ENCODE assay signal across 28 cellular contexts in genomic region chr2:144446136-144446535, GRCh38.
A peak's percentile ranks its signal among the peaks of the same experiment; 100 is the strongest.
DNase-seq lines count a peak whose midpoint lies in the region; ATAC-seq lines count a peak whose summit lies in the region.
"Had no signal": no experiment of that assay in that cellular context is flagged by ENCODE, and none has a peak within 500 bp of the region (broad histone marks: within the 10 kb centered on the region; RNA-seq: fewer than 3 reads in every experiment).

No MANE protein-coding gene starts in this region.

- ATAC-seq in right cardiac atrium, result no peak
- ATAC-seq in left ventricle myocardium superior, result no peak
- ATAC-seq in natural killer cell treated with Interleukin-12 subunit alpha and Interleukin-12 subunit beta and Interleukin-15 and Interleukin-18, amount 100 ng/mL, for 72 hours, result no peak
- ATAC-seq in HG02981 (IDR thresholded peaks at IDR 0.05; ENCODE audit: unreplicated experiment), result no peak
- ATAC-seq: left colon, Right ventricle myocardium inferior, SK-N-SH treated with all-trans-retinoic acid at 6 μM for 48 hours had no signal

- H3K27me3 ChIP-seq in right cardiac atrium (ENCODE audit: control insufficient read depth, insufficient read depth), result no peaks in the 10 kb centered on the region
- H3K27me3 ChIP-seq: brain microvascular endothelial cell, sigmoid colon, suprapubic skin had no signal

- intact Hi-C loops in right cardiac atrium (cut with DNase I), result no loop called here
- intact Hi-C loops in left ventricle myocardium superior (cut with micrococcal nuclease), result no loop called here

- no peaks in the 10 kb centered on the region for H3K27me3 Mint-ChIP-seq in natural killer cell treated with Interleukin-12 subunit alpha and Interleukin-12 subunit beta and Interleukin-15 and Interleukin-18, amount 100 ng/mL, for 72 hours
- H3K27me3 Mint-ChIP-seq: activated CD4-positive, alpha-beta memory T cell treated with anti-CD3 and anti-CD28 coated beads, Interleukin-2, amount 10 ng/mL, durations not matched to agents 7 days and 5 days; CD4-positive, alpha-beta memory T cell had no signal

- H3K4me1 ChIP-seq in right cardiac atrium (ENCODE audit: control insufficient read depth, insufficient read depth, low read length), result peaks cover 8% of the 10 kb centered on the region
- H3K4me1 ChIP-seq: sigmoid colon had no signal

- H3K9me3 ChIP-seq in right cardiac atrium (ENCODE audit: control insufficient read depth, low read length), result no peaks in the 10 kb centered on the region
- H3K9me3 ChIP-seq: sigmoid colon, suprapubic skin had no signal

- peaks cover 20% of the 10 kb centered on the region for H3K36me3 Mint-ChIP-seq in natural killer cell treated with Interleukin-12 subunit alpha and Interleukin-12 subunit beta and Interleukin-15 and Interleukin-18, amount 100 ng/mL, for 72 hours
- H3K36me3 Mint-ChIP-seq: CD4-positive, alpha-beta memory T cell had no signal

- WGBS in right cardiac atrium, result 72% methylated on average over 3 of the region's 3 CpGs

- H3K4me3 Mint-ChIP-seq in natural killer cell treated with Interleukin-12 subunit alpha and Interleukin-12 subunit beta and Interleukin-15 and Interleukin-18, amount 100 ng/mL, for 72 hours, result peak overlapping the region; percentile 47
- H3K4me3 Mint-ChIP-seq: activated CD4-positive, alpha-beta memory T cell treated with anti-CD3 and anti-CD28 coated beads, Interleukin-2, amount 10 ng/mL, durations not matched to agents 7 days and 5 days; activated T-helper 1 cell treated with anti-CD3 and anti-CD28 coated beads, Interleukin-12 subunit alpha, Interleukin-12 subunit beta, Interleukin-2, Interleukin-4 antibody, amounts not matched to agents 30 ng/mL and 10 ng/mL and 1 ng/mL, durations not matched to agents 14 hours and 24 hours and 36 hours; CD4-positive, alpha-beta memory T cell; T-helper 1 cell treated with Interleukin-12 subunit alpha and Interleukin-12 subunit beta and Interleukin-4 antibody, amounts not matched to agents 30 μg/mL and 1 μg/mL, for 36 hours had no signal

- H3K4me3 ChIP-seq in right cardiac atrium (ENCODE audit: low read length), result no peak overlapping the region
- H3K4me3 ChIP-seq: sigmoid colon, suprapubic skin had no signal

- peak overlapping the region in 1 of 2 donors; percentile 93 for H3K27ac Mint-ChIP-seq in natural killer cell treated with Interleukin-12 subunit alpha and Interleukin-12 subunit beta and Interleukin-15 and Interleukin-18, amount 100 ng/mL, for 72 hours
- H3K27ac Mint-ChIP-seq: activated CD4-positive, alpha-beta memory T cell treated with anti-CD3 and anti-CD28 coated beads, Interleukin-2, amount 10 ng/mL, durations not matched to agents 7 days and 5 days; activated T-helper 1 cell treated with anti-CD3 and anti-CD28 coated beads, Interleukin-12 subunit alpha, Interleukin-12 subunit beta, Interleukin-2, Interleukin-4 antibody, amounts not matched to agents 30 ng/mL and 10 ng/mL and 1 ng/mL, durations not matched to agents 14 hours and 24 hours and 36 hours; CD4-positive, alpha-beta memory T cell; progenitor cell of endocrine pancreas; T-helper 1 cell treated with Interleukin-12 subunit alpha and Interleukin-12 subunit beta and Interleukin-4 antibody, amounts not matched to agents 30 μg/mL and 1 μg/mL, for 36 hours had no signal

- H3K27ac ChIP-seq in right cardiac atrium (ENCODE audit: low read length), result peak overlapping the region; percentile 40
- H3K27ac ChIP-seq in cingulate gyrus (ENCODE audit: low read depth, low read length), result peak overlapping the region; percentile 24
- H3K27ac ChIP-seq in temporal lobe (ENCODE audit: low read depth, low read length), result peak overlapping the region; percentile 85
- H3K27ac ChIP-seq: brain microvascular endothelial cell, sigmoid colon, suprapubic skin had no signal

- peaks cover 54 to 78% of the 10 kb centered on the region in 2 donors for H3K4me1 Mint-ChIP-seq in natural killer cell treated with Interleukin-12 subunit alpha and Interleukin-12 subunit beta and Interleukin-15 and Interleukin-18, amount 100 ng/mL, for 72 hours (ENCODE audit: low read depth in 2 of 2)

- DNase-seq in right cardiac atrium, result no peak
- DNase-seq in left ventricle myocardium superior, result no peak
- DNase-seq in natural killer cell treated with Interleukin-12 subunit alpha and Interleukin-12 subunit beta and Interleukin-15 and Interleukin-18, amount 100 ng/mL, for 72 hours (ENCODE audit: low spot score), result no peak
- DNase-seq in 8988T, result no peak
- DNase-seq in activated CD8-positive, alpha-beta memory T cell treated with anti-CD3 and anti-CD28 coated beads, Interleukin-2, amount 50 U/mL, for 48 hours, result no peak
- DNase-seq: activated CD4-positive, alpha-beta memory T cell treated with anti-CD3 and anti-CD28 coated beads, Interleukin-2, amount 10 ng/mL, durations not matched to agents 7 days and 5 days; activated CD4-positive, alpha-beta T cell treated with anti-CD3 and anti-CD28 coated beads for 1 hour; activated CD8-positive, alpha-beta memory T cell treated with anti-CD3 and anti-CD28 coated beads, Interleukin-2, amount 50 U/mL, for 4 hours; activated naive CD4-positive, alpha-beta T cell treated with Interleukin-2 at 50 U/mL for 16 hours; brain microvascular endothelial cell; CD4-positive, alpha-beta memory T cell; hippocampal formation; left colon; MV-4-11; NCI-H1436 treated with DMSO at 0.1 percent for 48 hours; NCI-H2107; NCI-H748 treated with DMSO at 0.1 percent for 48 hours; sigmoid colon; stimulated activated CD4-positive, alpha-beta T cell treated with anti-CD3 and anti-CD28 coated beads, Interleukin-4, amount 100 ng/mL, for 24 hours had no signal

- H3K9me3 Mint-ChIP-seq in natural killer cell treated with Interleukin-12 subunit alpha and Interleukin-12 subunit beta and Interleukin-15 and Interleukin-18, amount 100 ng/mL, for 72 hours, result no peaks in the 10 kb centered on the region
- H3K9me3 Mint-ChIP-seq: activated CD4-positive, alpha-beta memory T cell treated with anti-CD3 and anti-CD28 coated beads, Interleukin-2, amount 10 ng/mL, durations not matched to agents 7 days and 5 days; activated T-helper 1 cell treated with anti-CD3 and anti-CD28 coated beads, Interleukin-12 subunit alpha, Interleukin-12 subunit beta, Interleukin-2, Interleukin-4 antibody, amounts not matched to agents 30 ng/mL and 10 ng/mL and 1 ng/mL, durations not matched to agents 14 hours and 24 hours and 36 hours; CD4-positive, alpha-beta memory T cell; T-helper 1 cell treated with Interleukin-12 subunit alpha and Interleukin-12 subunit beta and Interleukin-4 antibody, amounts not matched to agents 30 μg/mL and 1 μg/mL, for 36 hours had no signal

Comparison
In these comparisons a context has a peak if more than half of its experiments do, and no peak if none do; other contexts are left out.
1. H3K27ac ChIP-seq: peak in every context shown above with its lines; median percentile 85 in temporal lobe; 40 in right cardiac atrium; 24 in cingulate gyrus.